1 cellular context compared by ENCODE assay signal in the genomic region with DNA sequence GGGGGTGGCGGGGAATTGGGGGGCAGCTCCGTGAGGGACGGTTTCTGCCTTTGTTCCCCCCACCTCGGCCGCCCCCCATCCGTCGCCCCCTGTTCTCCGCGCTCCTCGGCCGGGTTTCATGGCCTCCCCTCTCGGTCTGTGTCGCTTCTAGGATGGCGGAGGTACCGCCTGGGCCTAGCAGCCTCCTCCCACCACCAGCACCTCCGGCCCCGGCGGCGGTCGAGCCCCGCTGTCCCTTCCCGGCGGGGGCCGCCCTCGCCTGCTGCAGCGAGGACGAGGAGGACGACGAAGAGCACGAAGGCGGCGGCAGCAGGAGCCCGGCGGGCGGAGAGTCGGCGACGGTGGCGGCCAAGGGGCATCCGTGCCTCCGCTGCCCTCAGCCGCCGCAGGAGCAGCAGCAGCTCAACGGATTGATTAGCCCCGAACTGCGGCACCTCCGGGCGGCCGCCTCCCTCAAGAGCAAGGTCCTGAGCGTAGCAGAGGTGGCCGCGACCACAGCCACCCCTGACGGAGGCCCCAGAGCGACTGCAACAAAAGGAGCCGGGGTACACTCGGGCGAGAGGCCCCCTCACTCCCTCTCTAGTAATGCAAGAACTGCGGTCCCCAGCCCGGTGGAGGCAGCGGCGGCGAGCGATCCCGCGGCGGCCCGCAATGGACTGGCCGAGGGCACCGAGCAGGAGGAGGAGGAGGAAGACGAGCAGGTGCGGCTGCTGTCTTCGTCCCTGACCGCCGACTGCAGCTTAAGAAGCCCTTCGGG.
A peak's percentile ranks its signal among the peaks of the same experiment; 100 is the strongest.
TF ChIP-seq lines count a peak whose summit lies in the region.

No MANE protein-coding gene starts in this region.

TF ChIP-seq in HepG2, 621 proteins besides CTCF, POLR2A, EP300 and RAD21 (continued from another document and continues in another):
- TF ChIP-seq, protein P1, sequence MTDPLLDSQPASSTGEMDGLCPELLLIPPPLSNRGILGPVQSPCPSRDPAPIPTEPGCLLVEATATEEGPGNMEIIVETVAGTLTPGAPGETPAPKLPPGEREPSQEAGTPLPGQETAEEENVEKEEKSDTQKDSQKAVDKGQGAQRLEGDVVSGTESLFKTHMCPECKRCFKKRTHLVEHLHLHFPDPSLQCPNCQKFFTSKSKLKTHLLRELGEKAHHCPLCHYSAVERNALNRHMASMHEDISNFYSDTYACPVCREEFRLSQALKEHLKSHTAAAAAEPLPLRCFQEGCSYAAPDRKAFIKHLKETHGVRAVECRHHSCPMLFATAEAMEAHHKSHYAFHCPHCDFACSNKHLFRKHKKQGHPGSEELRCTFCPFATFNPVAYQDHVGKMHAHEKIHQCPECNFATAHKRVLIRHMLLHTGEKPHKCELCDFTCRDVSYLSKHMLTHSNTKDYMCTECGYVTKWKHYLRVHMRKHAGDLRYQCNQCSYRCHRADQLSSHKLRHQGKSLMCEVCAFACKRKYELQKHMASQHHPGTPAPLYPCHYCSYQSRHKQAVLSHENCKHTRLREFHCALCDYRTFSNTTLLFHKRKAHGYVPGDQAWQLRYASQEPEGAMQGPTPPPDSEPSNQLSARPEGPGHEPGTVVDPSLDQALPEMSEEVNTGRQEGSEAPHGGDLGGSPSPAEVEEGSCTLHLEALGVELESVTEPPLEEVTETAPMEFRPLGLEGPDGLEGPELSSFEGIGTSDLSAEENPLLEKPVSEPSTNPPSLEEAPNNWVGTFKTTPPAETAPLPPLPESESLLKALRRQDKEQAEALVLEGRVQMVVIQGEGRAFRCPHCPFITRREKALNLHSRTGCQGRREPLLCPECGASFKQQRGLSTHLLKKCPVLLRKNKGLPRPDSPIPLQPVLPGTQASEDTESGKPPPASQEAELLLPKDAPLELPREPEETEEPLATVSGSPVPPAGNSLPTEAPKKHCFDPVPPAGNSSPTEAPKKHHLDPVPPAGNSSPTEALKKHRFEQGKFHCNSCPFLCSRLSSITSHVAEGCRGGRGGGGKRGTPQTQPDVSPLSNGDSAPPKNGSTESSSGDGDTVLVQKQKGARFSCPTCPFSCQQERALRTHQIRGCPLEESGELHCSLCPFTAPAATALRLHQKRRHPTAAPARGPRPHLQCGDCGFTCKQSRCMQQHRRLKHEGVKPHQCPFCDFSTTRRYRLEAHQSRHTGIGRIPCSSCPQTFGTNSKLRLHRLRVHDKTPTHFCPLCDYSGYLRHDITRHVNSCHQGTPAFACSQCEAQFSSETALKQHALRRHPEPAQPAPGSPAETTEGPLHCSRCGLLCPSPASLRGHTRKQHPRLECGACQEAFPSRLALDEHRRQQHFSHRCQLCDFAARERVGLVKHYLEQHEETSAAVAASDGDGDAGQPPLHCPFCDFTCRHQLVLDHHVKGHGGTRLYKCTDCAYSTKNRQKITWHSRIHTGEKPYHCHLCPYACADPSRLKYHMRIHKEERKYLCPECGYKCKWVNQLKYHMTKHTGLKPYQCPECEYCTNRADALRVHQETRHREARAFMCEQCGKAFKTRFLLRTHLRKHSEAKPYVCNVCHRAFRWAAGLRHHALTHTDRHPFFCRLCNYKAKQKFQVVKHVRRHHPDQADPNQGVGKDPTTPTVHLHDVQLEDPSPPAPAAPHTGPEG (CRISPR knock-in tag; IDR thresholded peaks at IDR 0.05), result 0 out of 2 replicates have a peak, but pooled peaks have one; percentile 33
- TF ChIP-seq ZNF616 (CRISPR knock-in tag; IDR thresholded peaks at IDR 0.05; ENCODE audit: low read depth) (no peak; the same call in 1 of the 2 replicates), ZNF350 (CRISPR knock-in tag; IDR thresholded peaks at IDR 0.05; ENCODE audit: borderline replicate concordance, low read depth) (no peak), U2AF2 (IDR thresholded peaks at IDR 0.05; ENCODE audit: low read depth, low read length) (no peak), SRF (IDR thresholded peaks at IDR 0.05; ENCODE audit: low read depth, low read length) (no peak), DPF2 (CRISPR knock-in tag; IDR thresholded peaks at IDR 0.05; ENCODE audit: borderline replicate concordance, low read depth) (no peak), ZFYVE20 (CRISPR knock-in tag; IDR thresholded peaks at IDR 0.05; ENCODE audit: borderline replicate concordance, low read depth) (no peak), ZNF317 (CRISPR knock-in tag; IDR thresholded peaks at IDR 0.05) (no peak), NFYB (CRISPR knock-in tag; IDR thresholded peaks at IDR 0.05) (no peak), KDM5B (CRISPR knock-in tag; IDR thresholded peaks at IDR 0.05; ENCODE audit: borderline replicate concordance) (peak; percentile 56; the same call in 1 of the 2 replicates), ZSCAN9 (CRISPR knock-in tag; IDR thresholded peaks at IDR 0.05; ENCODE audit: borderline replicate concordance) (no peak), REXO4 (CRISPR knock-in tag; IDR thresholded peaks at IDR 0.05; ENCODE audit: borderline replicate concordance) (no peak), SMARCC2 (IDR thresholded peaks at IDR 0.05) (no peak), ZNF570 (CRISPR knock-in tag; IDR thresholded peaks at IDR 0.05; ENCODE audit: borderline replicate concordance) (no peak), ZNF121 (CRISPR knock-in tag; IDR thresholded peaks at IDR 0.05) (no peak), KDM4B (CRISPR knock-in tag; IDR thresholded peaks at IDR 0.05) (no peak), SAFB2 (CRISPR knock-in tag; IDR thresholded peaks at IDR 0.05; ENCODE audit: borderline replicate concordance, low read depth) (no peak)
- TF ChIP-seq, protein P2, sequence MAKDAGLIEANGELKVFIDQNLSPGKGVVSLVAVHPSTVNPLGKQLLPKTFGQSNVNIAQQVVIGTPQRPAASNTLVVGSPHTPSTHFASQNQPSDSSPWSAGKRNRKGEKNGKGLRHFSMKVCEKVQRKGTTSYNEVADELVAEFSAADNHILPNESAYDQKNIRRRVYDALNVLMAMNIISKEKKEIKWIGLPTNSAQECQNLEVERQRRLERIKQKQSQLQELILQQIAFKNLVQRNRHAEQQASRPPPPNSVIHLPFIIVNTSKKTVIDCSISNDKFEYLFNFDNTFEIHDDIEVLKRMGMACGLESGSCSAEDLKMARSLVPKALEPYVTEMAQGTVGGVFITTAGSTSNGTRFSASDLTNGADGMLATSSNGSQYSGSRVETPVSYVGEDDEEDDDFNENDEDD (CRISPR knock-in tag; IDR thresholded peaks at IDR 0.05; ENCODE audit: borderline replicate concordance), result no peak
- TF ChIP-seq, protein P3, sequence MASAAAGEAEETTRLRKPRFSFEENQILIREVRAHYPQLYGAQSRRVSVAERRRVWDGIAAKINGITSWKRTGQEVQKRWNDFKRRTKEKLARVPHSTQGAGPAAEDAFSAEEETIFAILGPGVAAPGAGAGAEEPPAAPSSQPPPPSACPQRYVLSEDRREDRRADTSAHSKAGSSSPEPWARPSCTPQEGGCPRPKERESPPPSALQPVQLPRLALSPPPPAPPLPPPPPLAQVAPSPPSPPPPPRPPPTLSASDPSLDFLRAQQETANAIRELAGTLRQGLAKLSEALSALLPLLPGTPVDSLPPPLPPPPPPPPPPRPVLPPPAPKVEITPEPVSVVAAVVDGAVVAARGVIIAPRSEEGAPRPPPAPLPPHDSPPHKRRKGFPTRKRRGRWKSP (CRISPR knock-in tag; IDR thresholded peaks at IDR 0.05), result no peak
- TF ChIP-seq, protein P4, sequence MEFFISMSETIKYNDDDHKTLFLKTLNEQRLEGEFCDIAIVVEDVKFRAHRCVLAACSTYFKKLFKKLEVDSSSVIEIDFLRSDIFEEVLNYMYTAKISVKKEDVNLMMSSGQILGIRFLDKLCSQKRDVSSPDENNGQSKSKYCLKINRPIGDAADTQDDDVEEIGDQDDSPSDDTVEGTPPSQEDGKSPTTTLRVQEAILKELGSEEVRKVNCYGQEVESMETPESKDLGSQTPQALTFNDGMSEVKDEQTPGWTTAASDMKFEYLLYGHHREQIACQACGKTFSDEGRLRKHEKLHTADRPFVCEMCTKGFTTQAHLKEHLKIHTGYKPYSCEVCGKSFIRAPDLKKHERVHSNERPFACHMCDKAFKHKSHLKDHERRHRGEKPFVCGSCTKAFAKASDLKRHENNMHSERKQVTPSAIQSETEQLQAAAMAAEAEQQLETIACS (CRISPR knock-in tag; IDR thresholded peaks at IDR 0.05), result no peak
- TF ChIP-seq, protein P5, sequence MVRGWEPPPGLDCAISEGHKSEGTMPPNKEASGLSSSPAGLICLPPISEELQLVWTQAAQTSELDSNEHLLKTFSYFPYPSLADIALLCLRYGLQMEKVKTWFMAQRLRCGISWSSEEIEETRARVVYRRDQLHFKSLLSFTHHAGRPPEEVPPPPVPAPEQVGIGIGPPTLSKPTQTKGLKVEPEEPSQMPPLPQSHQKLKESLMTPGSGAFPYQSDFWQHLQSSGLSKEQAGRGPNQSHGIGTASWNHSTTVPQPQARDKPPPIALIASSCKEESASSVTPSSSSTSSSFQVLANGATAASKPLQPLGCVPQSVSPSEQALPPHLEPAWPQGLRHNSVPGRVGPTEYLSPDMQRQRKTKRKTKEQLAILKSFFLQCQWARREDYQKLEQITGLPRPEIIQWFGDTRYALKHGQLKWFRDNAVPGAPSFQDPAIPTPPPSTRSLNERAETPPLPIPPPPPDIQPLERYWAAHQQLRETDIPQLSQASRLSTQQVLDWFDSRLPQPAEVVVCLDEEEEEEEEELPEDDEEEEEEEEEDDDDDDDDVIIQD (CRISPR knock-in tag; IDR thresholded peaks at IDR 0.05; ENCODE audit: low read depth), result no peak
- TF ChIP-seq, protein P6, sequence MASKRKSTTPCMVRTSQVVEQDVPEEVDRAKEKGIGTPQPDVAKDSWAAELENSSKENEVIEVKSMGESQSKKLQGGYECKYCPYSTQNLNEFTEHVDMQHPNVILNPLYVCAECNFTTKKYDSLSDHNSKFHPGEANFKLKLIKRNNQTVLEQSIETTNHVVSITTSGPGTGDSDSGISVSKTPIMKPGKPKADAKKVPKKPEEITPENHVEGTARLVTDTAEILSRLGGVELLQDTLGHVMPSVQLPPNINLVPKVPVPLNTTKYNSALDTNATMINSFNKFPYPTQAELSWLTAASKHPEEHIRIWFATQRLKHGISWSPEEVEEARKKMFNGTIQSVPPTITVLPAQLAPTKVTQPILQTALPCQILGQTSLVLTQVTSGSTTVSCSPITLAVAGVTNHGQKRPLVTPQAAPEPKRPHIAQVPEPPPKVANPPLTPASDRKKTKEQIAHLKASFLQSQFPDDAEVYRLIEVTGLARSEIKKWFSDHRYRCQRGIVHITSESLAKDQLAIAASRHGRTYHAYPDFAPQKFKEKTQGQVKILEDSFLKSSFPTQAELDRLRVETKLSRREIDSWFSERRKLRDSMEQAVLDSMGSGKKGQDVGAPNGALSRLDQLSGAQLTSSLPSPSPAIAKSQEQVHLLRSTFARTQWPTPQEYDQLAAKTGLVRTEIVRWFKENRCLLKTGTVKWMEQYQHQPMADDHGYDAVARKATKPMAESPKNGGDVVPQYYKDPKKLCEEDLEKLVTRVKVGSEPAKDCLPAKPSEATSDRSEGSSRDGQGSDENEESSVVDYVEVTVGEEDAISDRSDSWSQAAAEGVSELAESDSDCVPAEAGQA (IDR thresholded peaks at IDR 0.05; ENCODE audit: low read depth), result no peak
- TF ChIP-seq, protein P6 (CRISPR knock-in tag; IDR thresholded peaks at IDR 0.05; ENCODE audit: borderline replicate concordance), result no peak
- TF ChIP-seq, protein P7, sequence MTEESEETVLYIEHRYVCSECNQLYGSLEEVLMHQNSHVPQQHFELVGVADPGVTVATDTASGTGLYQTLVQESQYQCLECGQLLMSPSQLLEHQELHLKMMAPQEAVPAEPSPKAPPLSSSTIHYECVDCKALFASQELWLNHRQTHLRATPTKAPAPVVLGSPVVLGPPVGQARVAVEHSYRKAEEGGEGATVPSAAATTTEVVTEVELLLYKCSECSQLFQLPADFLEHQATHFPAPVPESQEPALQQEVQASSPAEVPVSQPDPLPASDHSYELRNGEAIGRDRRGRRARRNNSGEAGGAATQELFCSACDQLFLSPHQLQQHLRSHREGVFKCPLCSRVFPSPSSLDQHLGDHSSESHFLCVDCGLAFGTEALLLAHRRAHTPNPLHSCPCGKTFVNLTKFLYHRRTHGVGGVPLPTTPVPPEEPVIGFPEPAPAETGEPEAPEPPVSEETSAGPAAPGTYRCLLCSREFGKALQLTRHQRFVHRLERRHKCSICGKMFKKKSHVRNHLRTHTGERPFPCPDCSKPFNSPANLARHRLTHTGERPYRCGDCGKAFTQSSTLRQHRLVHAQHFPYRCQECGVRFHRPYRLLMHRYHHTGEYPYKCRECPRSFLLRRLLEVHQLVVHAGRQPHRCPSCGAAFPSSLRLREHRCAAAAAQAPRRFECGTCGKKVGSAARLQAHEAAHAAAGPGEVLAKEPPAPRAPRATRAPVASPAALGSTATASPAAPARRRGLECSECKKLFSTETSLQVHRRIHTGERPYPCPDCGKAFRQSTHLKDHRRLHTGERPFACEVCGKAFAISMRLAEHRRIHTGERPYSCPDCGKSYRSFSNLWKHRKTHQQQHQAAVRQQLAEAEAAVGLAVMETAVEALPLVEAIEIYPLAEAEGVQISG (CRISPR knock-in tag; IDR thresholded peaks at IDR 0.05), result no peak
- TF ChIP-seq, protein P8, sequence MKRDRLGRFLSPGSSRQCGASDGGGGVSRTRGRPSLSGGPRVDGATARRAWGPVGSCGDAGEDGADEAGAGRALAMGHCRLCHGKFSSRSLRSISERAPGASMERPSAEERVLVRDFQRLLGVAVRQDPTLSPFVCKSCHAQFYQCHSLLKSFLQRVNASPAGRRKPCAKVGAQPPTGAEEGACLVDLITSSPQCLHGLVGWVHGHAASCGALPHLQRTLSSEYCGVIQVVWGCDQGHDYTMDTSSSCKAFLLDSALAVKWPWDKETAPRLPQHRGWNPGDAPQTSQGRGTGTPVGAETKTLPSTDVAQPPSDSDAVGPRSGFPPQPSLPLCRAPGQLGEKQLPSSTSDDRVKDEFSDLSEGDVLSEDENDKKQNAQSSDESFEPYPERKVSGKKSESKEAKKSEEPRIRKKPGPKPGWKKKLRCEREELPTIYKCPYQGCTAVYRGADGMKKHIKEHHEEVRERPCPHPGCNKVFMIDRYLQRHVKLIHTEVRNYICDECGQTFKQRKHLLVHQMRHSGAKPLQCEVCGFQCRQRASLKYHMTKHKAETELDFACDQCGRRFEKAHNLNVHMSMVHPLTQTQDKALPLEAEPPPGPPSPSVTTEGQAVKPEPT (CRISPR knock-in tag; IDR thresholded peaks at IDR 0.05; ENCODE audit: low read depth), result no peak
